In the genomic region with DNA sequence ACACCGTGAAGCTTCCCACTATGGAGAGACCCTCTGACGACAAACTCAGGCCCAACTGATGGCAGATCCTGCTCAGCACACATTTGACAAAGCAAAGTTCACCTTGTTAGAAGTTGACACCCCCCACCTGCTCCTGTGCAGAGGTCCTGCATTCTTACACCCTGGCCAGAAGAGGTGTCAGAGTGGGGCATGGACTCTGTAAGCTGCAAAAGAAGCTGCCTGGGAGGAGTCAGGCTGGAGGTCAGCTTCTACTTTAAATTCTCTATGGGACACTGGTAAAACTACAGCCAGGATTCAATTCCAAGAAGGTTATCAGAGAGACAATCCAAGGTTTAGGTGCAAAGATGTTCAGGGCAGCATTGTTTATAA, we compare ENCODE assay signal across 1 cellular context.
TF ChIP-seq lines count a peak whose summit lies in the region.

No MANE protein-coding gene starts in this region.

TF ChIP-seq in HepG2, 621 proteins besides CTCF, POLR2A, EP300 and RAD21 (continued from another document and continues in another):
- TF ChIP-seq, protein P1, sequence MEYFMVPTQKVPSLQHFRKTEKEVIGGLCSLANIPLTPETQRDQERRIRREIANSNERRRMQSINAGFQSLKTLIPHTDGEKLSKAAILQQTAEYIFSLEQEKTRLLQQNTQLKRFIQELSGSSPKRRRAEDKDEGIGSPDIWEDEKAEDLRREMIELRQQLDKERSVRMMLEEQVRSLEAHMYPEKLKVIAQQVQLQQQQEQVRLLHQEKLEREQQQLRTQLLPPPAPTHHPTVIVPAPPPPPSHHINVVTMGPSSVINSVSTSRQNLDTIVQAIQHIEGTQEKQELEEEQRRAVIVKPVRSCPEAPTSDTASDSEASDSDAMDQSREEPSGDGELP (IDR thresholded peaks at IDR 0.05; ENCODE audit: borderline replicate concordance, low read depth) = 0 out of 2 replicates have a peak, but pooled peaks have one; percentile 39
- TF ChIP-seq SRY (CRISPR knock-in tag; IDR thresholded peaks at IDR 0.05) (no peak), PHF20 (CRISPR knock-in tag; IDR thresholded peaks at IDR 0.05) (no peak), HDAC1 (CRISPR knock-in tag; IDR thresholded peaks at IDR 0.05) (no peak), ZNF788 (CRISPR knock-in tag; IDR thresholded peaks at IDR 0.05; ENCODE audit: borderline replicate concordance) (peak; percentile 30; the same call in 1 of the 2 replicates), ZNF878 (CRISPR knock-in tag; IDR thresholded peaks at IDR 0.05) (no peak), ZNF430 (CRISPR knock-in tag; IDR thresholded peaks at IDR 0.05) (no peak), GZF1 (CRISPR knock-in tag; IDR thresholded peaks at IDR 0.05) (no peak), EEA1 (CRISPR knock-in tag; IDR thresholded peaks at IDR 0.05; ENCODE audit: borderline replicate concordance) (no peak), SOX6 (IDR thresholded peaks at IDR 0.05) (no peak), SOX6 (CRISPR knock-in tag; IDR thresholded peaks at IDR 0.05) (peak; percentile 22; the same call in 1 of the 2 replicates), ZNF543 (CRISPR knock-in tag; IDR thresholded peaks at IDR 0.05) (no peak), HNRNPK (IDR thresholded peaks at IDR 0.05; ENCODE audit: low read depth, low read length, poor library complexity, severe bottlenecking) (no peak), ZNF232 (CRISPR knock-in tag; IDR thresholded peaks at IDR 0.05; ENCODE audit: borderline replicate concordance) (no peak), ZNF776 (CRISPR knock-in tag; IDR thresholded peaks at IDR 0.05) (no peak), THAP11 (CRISPR knock-in tag; IDR thresholded peaks at IDR 0.05) (no peak), NCOA1 (CRISPR knock-in tag; IDR thresholded peaks at IDR 0.05) (no peak), ZNF44 (CRISPR knock-in tag; IDR thresholded peaks at IDR 0.05) (no peak), ZNF367 (CRISPR knock-in tag; IDR thresholded peaks at IDR 0.05; ENCODE audit: borderline replicate concordance) (no peak), ZNF263 (CRISPR knock-in tag; IDR thresholded peaks at IDR 0.05) (peak; percentile 54), RARA (CRISPR knock-in tag; IDR thresholded peaks at IDR 0.05) (no peak), ZSCAN31 (CRISPR knock-in tag; IDR thresholded peaks at IDR 0.05; ENCODE audit: low read depth) (no peak), CREM (IDR thresholded peaks at IDR 0.05) (no peak; the same call in 1 of the 2 replicates), CREM (CRISPR knock-in tag; IDR thresholded peaks at IDR 0.05) (no peak), MEIS2 (CRISPR knock-in tag; IDR thresholded peaks at IDR 0.05) (0 out of 2 replicates have a peak, but pooled peaks have one; percentile 37), ARNT2 (CRISPR knock-in tag; IDR thresholded peaks at IDR 0.05; ENCODE audit: low read depth) (no peak), TOE1 (CRISPR knock-in tag; IDR thresholded peaks at IDR 0.05) (no peak), BCL6 (CRISPR knock-in tag; IDR thresholded peaks at IDR 0.05) (no peak)
- TF ChIP-seq, protein P2, sequence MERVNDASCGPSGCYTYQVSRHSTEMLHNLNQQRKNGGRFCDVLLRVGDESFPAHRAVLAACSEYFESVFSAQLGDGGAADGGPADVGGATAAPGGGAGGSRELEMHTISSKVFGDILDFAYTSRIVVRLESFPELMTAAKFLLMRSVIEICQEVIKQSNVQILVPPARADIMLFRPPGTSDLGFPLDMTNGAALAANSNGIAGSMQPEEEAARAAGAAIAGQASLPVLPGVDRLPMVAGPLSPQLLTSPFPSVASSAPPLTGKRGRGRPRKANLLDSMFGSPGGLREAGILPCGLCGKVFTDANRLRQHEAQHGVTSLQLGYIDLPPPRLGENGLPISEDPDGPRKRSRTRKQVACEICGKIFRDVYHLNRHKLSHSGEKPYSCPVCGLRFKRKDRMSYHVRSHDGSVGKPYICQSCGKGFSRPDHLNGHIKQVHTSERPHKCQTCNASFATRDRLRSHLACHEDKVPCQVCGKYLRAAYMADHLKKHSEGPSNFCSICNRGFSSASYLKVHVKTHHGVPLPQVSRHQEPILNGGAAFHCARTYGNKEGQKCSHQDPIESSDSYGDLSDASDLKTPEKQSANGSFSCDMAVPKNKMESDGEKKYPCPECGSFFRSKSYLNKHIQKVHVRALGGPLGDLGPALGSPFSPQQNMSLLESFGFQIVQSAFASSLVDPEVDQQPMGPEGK (CRISPR knock-in tag; IDR thresholded peaks at IDR 0.05) = peak; percentile 45; the same call in 1 of the 2 replicates
- TF ChIP-seq, protein P3, sequence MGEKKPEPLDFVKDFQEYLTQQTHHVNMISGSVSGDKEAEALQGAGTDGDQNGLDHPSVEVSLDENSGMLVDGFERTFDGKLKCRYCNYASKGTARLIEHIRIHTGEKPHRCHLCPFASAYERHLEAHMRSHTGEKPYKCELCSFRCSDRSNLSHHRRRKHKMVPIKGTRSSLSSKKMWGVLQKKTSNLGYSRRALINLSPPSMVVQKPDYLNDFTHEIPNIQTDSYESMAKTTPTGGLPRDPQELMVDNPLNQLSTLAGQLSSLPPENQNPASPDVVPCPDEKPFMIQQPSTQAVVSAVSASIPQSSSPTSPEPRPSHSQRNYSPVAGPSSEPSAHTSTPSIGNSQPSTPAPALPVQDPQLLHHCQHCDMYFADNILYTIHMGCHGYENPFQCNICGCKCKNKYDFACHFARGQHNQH (CRISPR knock-in tag; IDR thresholded peaks at IDR 0.05) = no peak
- TF ChIP-seq, protein P4, sequence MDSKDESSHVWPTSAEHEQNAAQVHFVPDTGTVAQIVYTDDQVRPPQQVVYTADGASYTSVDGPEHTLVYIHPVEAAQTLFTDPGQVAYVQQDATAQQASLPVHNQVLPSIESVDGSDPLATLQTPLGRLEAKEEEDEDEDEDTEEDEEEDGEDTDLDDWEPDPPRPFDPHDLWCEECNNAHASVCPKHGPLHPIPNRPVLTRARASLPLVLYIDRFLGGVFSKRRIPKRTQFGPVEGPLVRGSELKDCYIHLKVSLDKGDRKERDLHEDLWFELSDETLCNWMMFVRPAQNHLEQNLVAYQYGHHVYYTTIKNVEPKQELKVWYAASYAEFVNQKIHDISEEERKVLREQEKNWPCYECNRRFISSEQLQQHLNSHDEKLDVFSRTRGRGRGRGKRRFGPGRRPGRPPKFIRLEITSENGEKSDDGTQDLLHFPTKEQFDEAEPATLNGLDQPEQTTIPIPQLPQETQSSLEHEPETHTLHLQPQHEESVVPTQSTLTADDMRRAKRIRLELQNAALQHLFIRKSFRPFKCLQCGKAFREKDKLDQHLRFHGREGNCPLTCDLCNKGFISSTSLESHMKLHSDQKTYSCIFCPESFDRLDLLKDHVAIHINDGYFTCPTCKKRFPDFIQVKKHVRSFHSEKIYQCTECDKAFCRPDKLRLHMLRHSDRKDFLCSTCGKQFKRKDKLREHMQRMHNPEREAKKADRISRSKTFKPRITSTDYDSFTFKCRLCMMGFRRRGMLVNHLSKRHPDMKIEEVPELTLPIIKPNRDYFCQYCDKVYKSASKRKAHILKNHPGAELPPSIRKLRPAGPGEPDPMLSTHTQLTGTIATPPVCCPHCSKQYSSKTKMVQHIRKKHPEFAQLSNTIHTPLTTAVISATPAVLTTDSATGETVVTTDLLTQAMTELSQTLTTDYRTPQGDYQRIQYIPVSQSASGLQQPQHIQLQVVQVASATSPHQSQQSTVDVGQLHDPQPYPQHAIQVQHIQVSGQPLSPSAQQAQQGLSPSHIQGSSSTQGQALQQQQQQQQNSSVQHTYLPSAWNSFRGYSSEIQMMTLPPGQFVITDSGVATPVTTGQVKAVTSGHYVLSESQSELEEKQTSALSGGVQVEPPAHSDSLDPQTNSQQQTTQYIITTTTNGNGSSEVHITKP (CRISPR knock-in tag; IDR thresholded peaks at IDR 0.05; ENCODE audit: low read depth) = no peak
- TF ChIP-seq, protein P5, sequence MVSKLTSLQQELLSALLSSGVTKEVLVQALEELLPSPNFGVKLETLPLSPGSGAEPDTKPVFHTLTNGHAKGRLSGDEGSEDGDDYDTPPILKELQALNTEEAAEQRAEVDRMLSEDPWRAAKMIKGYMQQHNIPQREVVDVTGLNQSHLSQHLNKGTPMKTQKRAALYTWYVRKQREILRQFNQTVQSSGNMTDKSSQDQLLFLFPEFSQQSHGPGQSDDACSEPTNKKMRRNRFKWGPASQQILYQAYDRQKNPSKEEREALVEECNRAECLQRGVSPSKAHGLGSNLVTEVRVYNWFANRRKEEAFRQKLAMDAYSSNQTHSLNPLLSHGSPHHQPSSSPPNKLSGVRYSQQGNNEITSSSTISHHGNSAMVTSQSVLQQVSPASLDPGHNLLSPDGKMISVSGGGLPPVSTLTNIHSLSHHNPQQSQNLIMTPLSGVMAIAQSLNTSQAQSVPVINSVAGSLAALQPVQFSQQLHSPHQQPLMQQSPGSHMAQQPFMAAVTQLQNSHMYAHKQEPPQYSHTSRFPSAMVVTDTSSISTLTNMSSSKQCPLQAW (CRISPR knock-in tag; IDR thresholded peaks at IDR 0.05) = no peak
- TF ChIP-seq, protein P6, sequence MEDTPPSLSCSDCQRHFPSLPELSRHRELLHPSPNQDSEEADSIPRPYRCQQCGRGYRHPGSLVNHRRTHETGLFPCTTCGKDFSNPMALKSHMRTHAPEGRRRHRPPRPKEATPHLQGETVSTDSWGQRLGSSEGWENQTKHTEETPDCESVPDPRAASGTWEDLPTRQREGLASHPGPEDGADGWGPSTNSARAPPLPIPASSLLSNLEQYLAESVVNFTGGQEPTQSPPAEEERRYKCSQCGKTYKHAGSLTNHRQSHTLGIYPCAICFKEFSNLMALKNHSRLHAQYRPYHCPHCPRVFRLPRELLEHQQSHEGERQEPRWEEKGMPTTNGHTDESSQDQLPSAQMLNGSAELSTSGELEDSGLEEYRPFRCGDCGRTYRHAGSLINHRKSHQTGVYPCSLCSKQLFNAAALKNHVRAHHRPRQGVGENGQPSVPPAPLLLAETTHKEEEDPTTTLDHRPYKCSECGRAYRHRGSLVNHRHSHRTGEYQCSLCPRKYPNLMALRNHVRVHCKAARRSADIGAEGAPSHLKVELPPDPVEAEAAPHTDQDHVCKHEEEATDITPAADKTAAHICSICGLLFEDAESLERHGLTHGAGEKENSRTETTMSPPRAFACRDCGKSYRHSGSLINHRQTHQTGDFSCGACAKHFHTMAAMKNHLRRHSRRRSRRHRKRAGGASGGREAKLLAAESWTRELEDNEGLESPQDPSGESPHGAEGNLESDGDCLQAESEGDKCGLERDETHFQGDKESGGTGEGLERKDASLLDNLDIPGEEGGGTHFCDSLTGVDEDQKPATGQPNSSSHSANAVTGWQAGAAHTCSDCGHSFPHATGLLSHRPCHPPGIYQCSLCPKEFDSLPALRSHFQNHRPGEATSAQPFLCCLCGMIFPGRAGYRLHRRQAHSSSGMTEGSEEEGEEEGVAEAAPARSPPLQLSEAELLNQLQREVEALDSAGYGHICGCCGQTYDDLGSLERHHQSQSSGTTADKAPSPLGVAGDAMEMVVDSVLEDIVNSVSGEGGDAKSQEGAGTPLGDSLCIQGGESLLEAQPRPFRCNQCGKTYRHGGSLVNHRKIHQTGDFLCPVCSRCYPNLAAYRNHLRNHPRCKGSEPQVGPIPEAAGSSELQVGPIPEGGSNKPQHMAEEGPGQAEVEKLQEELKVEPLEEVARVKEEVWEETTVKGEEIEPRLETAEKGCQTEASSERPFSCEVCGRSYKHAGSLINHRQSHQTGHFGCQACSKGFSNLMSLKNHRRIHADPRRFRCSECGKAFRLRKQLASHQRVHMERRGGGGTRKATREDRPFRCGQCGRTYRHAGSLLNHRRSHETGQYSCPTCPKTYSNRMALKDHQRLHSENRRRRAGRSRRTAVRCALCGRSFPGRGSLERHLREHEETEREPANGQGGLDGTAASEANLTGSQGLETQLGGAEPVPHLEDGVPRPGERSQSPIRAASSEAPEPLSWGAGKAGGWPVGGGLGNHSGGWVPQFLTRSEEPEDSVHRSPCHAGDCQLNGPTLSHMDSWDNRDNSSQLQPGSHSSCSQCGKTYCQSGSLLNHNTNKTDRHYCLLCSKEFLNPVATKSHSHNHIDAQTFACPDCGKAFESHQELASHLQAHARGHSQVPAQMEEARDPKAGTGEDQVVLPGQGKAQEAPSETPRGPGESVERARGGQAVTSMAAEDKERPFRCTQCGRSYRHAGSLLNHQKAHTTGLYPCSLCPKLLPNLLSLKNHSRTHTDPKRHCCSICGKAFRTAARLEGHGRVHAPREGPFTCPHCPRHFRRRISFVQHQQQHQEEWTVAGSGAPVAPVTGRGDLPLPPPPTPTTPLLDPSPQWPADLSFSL (CRISPR knock-in tag; IDR thresholded peaks at IDR 0.05) = no peak
- TF ChIP-seq, protein P7, sequence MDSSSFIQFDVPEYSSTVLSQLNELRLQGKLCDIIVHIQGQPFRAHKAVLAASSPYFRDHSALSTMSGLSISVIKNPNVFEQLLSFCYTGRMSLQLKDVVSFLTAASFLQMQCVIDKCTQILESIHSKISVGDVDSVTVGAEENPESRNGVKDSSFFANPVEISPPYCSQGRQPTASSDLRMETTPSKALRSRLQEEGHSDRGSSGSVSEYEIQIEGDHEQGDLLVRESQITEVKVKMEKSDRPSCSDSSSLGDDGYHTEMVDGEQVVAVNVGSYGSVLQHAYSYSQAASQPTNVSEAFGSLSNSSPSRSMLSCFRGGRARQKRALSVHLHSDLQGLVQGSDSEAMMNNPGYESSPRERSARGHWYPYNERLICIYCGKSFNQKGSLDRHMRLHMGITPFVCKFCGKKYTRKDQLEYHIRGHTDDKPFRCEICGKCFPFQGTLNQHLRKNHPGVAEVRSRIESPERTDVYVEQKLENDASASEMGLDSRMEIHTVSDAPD (CRISPR knock-in tag; IDR thresholded peaks at IDR 0.05) = no peak
- TF ChIP-seq, protein P8, sequence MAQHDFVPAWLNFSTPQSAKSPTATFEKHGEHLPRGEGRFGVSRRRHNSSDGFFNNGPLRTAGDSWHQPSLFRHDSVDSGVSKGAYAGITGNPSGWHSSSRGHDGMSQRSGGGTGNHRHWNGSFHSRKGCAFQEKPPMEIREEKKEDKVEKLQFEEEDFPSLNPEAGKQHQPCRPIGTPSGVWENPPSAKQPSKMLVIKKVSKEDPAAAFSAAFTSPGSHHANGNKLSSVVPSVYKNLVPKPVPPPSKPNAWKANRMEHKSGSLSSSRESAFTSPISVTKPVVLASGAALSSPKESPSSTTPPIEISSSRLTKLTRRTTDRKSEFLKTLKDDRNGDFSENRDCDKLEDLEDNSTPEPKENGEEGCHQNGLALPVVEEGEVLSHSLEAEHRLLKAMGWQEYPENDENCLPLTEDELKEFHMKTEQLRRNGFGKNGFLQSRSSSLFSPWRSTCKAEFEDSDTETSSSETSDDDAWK (CRISPR knock-in tag; IDR thresholded peaks at IDR 0.05) = no peak
- TF ChIP-seq, protein P9, sequence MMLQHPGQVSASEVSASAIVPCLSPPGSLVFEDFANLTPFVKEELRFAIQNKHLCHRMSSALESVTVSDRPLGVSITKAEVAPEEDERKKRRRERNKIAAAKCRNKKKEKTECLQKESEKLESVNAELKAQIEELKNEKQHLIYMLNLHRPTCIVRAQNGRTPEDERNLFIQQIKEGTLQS (CRISPR knock-in tag; IDR thresholded peaks at IDR 0.05) = no peak
- TF ChIP-seq, protein P10, sequence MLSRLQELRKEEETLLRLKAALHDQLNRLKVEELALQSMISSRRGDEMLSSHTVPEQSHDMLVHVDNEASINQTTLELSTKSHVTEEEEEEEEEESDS (CRISPR knock-in tag; IDR thresholded peaks at IDR 0.05; ENCODE audit: borderline replicate concordance) = no peak
